In the genomic region with DNA sequence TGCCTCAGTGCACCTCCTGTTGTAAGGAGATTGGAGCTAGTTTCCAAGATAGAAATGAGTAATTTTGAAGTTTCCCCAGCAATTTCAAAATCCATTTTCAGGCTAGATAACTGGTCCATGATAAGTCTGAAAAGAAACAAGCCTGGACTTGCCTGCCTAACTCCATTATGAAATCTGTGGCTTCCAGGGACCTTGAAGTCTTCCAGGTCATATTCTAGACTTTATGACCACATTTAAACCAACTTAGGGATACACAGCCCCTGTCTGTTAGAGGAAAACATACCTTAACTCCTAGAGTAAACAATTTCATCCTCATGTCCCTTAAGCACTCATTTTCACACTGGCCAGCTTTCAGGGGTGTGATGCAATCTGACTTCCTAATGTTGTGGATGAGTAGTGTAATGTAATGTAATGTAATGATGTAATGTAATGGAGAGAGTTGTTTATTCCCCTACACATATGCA, we compare ENCODE assay signal across 15 cellular contexts.
DNase-seq lines count a peak whose midpoint lies in the region; ATAC-seq and TF ChIP-seq lines count a peak whose summit lies in the region.
"Had no signal": no experiment of that assay in that cellular context is flagged by ENCODE, and none has a peak within 500 bp of the region (broad histone marks: within the 10 kb centered on the region; RNA-seq: fewer than 3 reads in every experiment).

No MANE protein-coding gene starts in this region.

- H3K36me3 ChIP-seq in GM23248 (ENCODE audit: low read depth) (no peaks in the 10 kb centered on the region), osteoblast (ENCODE audit: insufficient read depth, low read length) (no peaks in the 10 kb centered on the region), MM.1S (replicated peaks; ENCODE audit: insufficient read depth, low read length) (no peaks in the 10 kb centered on the region)
- H3K36me3 ChIP-seq: ascending aorta had no signal

- H3K4me3 ChIP-seq in GM23248, result no peak overlapping the region
- no peak overlapping the region for H3K4me3 ChIP-seq in epithelial cell of esophagus (ENCODE audit: low read length)
- no peak overlapping the region for H3K4me3 ChIP-seq in osteoblast (ENCODE audit: insufficient read depth, low read length)
- no peak overlapping the region for H3K4me3 ChIP-seq in MM.1S (ENCODE audit: low read length)
- H3K4me3 ChIP-seq: ascending aorta, GM23338 had no signal

- H3K79me2 ChIP-seq in GM23248 (ENCODE audit: insufficient read depth), result no peaks in the 10 kb centered on the region
- no peaks in the 10 kb centered on the region for H3K79me2 ChIP-seq in osteoblast (ENCODE audit: insufficient read depth, low read length)
- no peaks in the 10 kb centered on the region for H3K79me2 ChIP-seq in MM.1S (ENCODE audit: low read length)

- peaks cover 34% of the 10 kb centered on the region for H3K4me1 ChIP-seq in GM23248 (ENCODE audit: insufficient read depth)
- H3K4me1 ChIP-seq in osteoblast (ENCODE audit: insufficient read depth, low read length), result peaks cover 27% of the 10 kb centered on the region
- no peaks in the 10 kb centered on the region for H3K4me1 ChIP-seq in MM.1S (ENCODE audit: low read length)
- H3K4me1 ChIP-seq: ascending aorta had no signal

- ATAC-seq in GM21825 (IDR thresholded peaks at IDR 0.05; ENCODE audit: unreplicated experiment), result no peak
- ATAC-seq: activated CD8-positive, alpha-beta T cell treated with anti-CD3 and anti-CD28 coated beads, Interleukin-2, amount 10 ng/mL, durations not matched to agents 7 days and 5 days; GM23338 had no signal

- H3K9me2 ChIP-seq in GM23248 (ENCODE audit: insufficient read depth) (no peaks in the 10 kb centered on the region), MM.1S (replicated peaks; ENCODE audit: insufficient read depth, low read length) (no peaks in the 10 kb centered on the region)

- H3K9me3 ChIP-seq in GM23248 (ENCODE audit: low read depth) (no peaks in the 10 kb centered on the region), osteoblast (ENCODE audit: low read depth, low read length) (no peaks in the 10 kb centered on the region), MM.1S (replicated peaks; ENCODE audit: insufficient read depth, low read length) (no peaks in the 10 kb centered on the region)
- H3K9me3 ChIP-seq: ascending aorta had no signal

- H2AFZ ChIP-seq in GM23248 (peak overlapping the region; percentile 68), osteoblast (ENCODE audit: low read length) (peak overlapping the region; percentile 87), MM.1S (ENCODE audit: low read length) (no peak overlapping the region)

- in situ Hi-C loops in GM23248 (cut with MboI), result no loop called here

- no peaks in the 10 kb centered on the region for H3K27me3 ChIP-seq in GM23248 (replicated peaks; ENCODE audit: insufficient read depth)
- H3K27me3 ChIP-seq in osteoblast (ENCODE audit: insufficient read depth, low read length), result no peaks in the 10 kb centered on the region
- H3K27me3 ChIP-seq in MM.1S (replicated peaks; ENCODE audit: insufficient read depth, low read length), result no peaks in the 10 kb centered on the region
- H3K27me3 ChIP-seq: ascending aorta had no signal

- H3K9ac ChIP-seq in GM23248, result peak overlapping the region; percentile 55
- no peak overlapping the region for H3K9ac ChIP-seq in MM.1S (ENCODE audit: low read length)

- H3K27ac ChIP-seq in GM23248, result peak overlapping the region; percentile 93
- H3K27ac ChIP-seq in osteoblast (ENCODE audit: low read depth, low read length), result peak overlapping the region; percentile 91
- H3K27ac ChIP-seq in MM.1S (ENCODE audit: low read length), result no peak overlapping the region

- H3F3A ChIP-seq in GM23248 (ENCODE audit: insufficient read depth), result peaks cover 31% of the 10 kb centered on the region; the same call in 1 of the 2 replicates
- no peaks in the 10 kb centered on the region for H3F3A ChIP-seq in MM.1S (ENCODE audit: insufficient read depth, low read length)

- peak; percentile 81 for DNase-seq in GM23248
- DNase-seq in NOMO-1 (lab: John Stamatoyannopoulos, UW; ENCODE audit: unreplicated experiment in 2 of 2), result peak; percentile 52 to 80
- DNase-seq in epithelial cell of esophagus (ENCODE audit: low read depth), result peak; percentile 91
- no peak for DNase-seq in osteoblast (ENCODE audit: insufficient read length, low spot score, missing footprints)
- no peak for DNase-seq in NCI-H1694 (lab: John Stamatoyannopoulos, UW)
- DNase-seq in MM.1S, result no peak
- DNase-seq in DMS79 treated with DMSO at 0.1 percent for 48 hours (lab: John Stamatoyannopoulos, UW), result no peak
- DNase-seq: activated CD8-positive, alpha-beta T cell treated with anti-CD3 and anti-CD28 coated beads, Interleukin-2, amount 10 ng/mL, durations not matched to agents 7 days and 5 days; glutamatergic neuron; NCI-H2029 treated with DMSO at 0.1 percent for 48 hours; stimulated activated naive CD4-positive, alpha-beta T cell treated with Interleukin-2 at 50 U/mL for 16 hours; SW 1271 had no signal

- TF ChIP-seq CTCF in epithelial cell of esophagus (IDR thresholded peaks at IDR 0.05; ENCODE audit: insufficient read depth, low read depth, low read length, missing control alignments) (no peak), osteoblast (IDR thresholded peaks at IDR 0.05; ENCODE audit: extremely low read depth, low read depth, low read length) (no peak), MM.1S (IDR thresholded peaks at IDR 0.05; ENCODE audit: low read length) (no peak)

- H3K4me2 ChIP-seq in GM23248 (ENCODE audit: unreplicated experiment) (peak overlapping the region; percentile 8), osteoblast (ENCODE audit: insufficient read depth, low read length) (no peak overlapping the region), MM.1S (ENCODE audit: low read depth, low read length) (no peak overlapping the region)
- H3K4me2 ChIP-seq: GM23338 had no signal

- no peaks in the 10 kb centered on the region for H4K20me1 ChIP-seq in GM23248 (ENCODE audit: insufficient read depth)
- H4K20me1 ChIP-seq in osteoblast (ENCODE audit: insufficient read depth, low read length), result no peaks in the 10 kb centered on the region
- no peaks in the 10 kb centered on the region for H4K20me1 ChIP-seq in MM.1S (ENCODE audit: insufficient read depth, low read length)

Comparison
In these comparisons a context has a peak if more than half of its experiments do, and no peak if none do; other contexts are left out.
1. DNase-seq: peak in GM23248 (single experiment), NOMO-1 (2 of 2) and epithelial cell of esophagus (single experiment); none in osteoblast (single experiment), NCI-H1694 (single experiment), MM.1S (single experiment) and DMS79 treated with DMSO at 0.1 percent for 48 hours (single experiment).